18 cellular contexts compared by ENCODE assay signal in genomic region chr5:117880932-117881331, GRCh38.
A peak's percentile ranks its signal among the peaks of the same experiment; 100 is the strongest.
DNase-seq lines count a peak whose midpoint lies in the region; ATAC-seq and TF ChIP-seq lines count a peak whose summit lies in the region.
"Had no signal": no experiment of that assay in that cellular context is flagged by ENCODE, and none has a peak within 500 bp of the region (broad histone marks: within the 10 kb centered on the region; RNA-seq: fewer than 3 reads in every experiment).

No MANE protein-coding gene starts in this region.

- no peak for TF ChIP-seq CTCF in LNCaP clone FGC (IDR thresholded peaks at IDR 0.05; ENCODE audit: control insufficient read depth, extremely low read depth, insufficient read depth)
- TF ChIP-seq CTCF in prostate gland (IDR thresholded peaks at IDR 0.05) = no peak

- no peak for TF ChIP-seq POLR2A in prostate gland (IDR thresholded peaks at IDR 0.05)

- H3K4me3 ChIP-seq in LNCaP clone FGC (ENCODE audit: low read depth, low read length) (no peak overlapping the region), prostate gland (no peak overlapping the region)
- H3K4me3 ChIP-seq: BLaER1, GM12878, HAP-1 had no signal

- H3K27ac ChIP-seq in prostate gland = peak overlapping the region; percentile 63 to 67
- H3K27ac ChIP-seq: BLaER1 had no signal

- H3K36me3 ChIP-seq in prostate gland = no peaks in the 10 kb centered on the region
- H3K36me3 ChIP-seq: BLaER1, HAP-1 had no signal

- no peaks in the 10 kb centered on the region for H3K4me1 ChIP-seq in prostate gland (replicated peaks)
- H3K4me1 ChIP-seq: BLaER1, Caco-2, HAP-1 had no signal

- no peaks in the 10 kb centered on the region for H3K27me3 ChIP-seq in prostate gland (replicated peaks; ENCODE audit: insufficient read depth)
- H3K27me3 ChIP-seq: BLaER1 had no signal

- H3K9me3 ChIP-seq in prostate gland = no peaks in the 10 kb centered on the region
- H3K9me3 ChIP-seq: BLaER1, Caco-2, HAP-1 had no signal

- peak in 2 of 3 experiments; percentile 7 to 56 for DNase-seq in NCI-H1417 (lab: John Stamatoyannopoulos, UW)
- no peak for DNase-seq in NCI-H1417 treated with DMSO at 0.1 percent for 48 hours (lab: John Stamatoyannopoulos, UW)
- peak; percentile 98 for DNase-seq in LNCaP clone FGC (ENCODE audit: low read depth)
- peak; percentile 4 for DNase-seq in NCI-H774 (lab: John Stamatoyannopoulos, UW)
- DNase-seq in prostate gland (ENCODE audit: low spot score) = peak; percentile 44
- no peak for DNase-seq in NOMO-1 treated with DMSO at 0.1 percent for 48 hours (lab: John Stamatoyannopoulos, UW; ENCODE audit: unreplicated experiment)
- DNase-seq: Caco-2; CD4-positive, CD25-positive, alpha-beta regulatory T cell; CD8-positive, alpha-beta T cell; DMS79; EL; GDM1; GOT3; HFFc6 had no signal

- intact Hi-C loops in prostate gland (cut with DNase I) = no loop called here

- no peak for ATAC-seq in GM18873 (IDR thresholded peaks at IDR 0.05; ENCODE audit: low FRiP score, unreplicated experiment)
- ATAC-seq: CD8-positive, alpha-beta T cell; GM12878 had no signal

Comparison
In these comparisons a context has a peak if more than half of its experiments do, and no peak if none do; other contexts are left out.
1. DNase-seq: peak in NCI-H1417 (2 of 3), LNCaP clone FGC (single experiment), NCI-H774 (single experiment) and prostate gland (single experiment); none in NCI-H1417 treated with DMSO at 0.1 percent for 48 hours (single experiment) and NOMO-1 treated with DMSO at 0.1 percent for 48 hours (single experiment).